ENCODE assay signal across 20 cellular contexts in the genomic region with DNA sequence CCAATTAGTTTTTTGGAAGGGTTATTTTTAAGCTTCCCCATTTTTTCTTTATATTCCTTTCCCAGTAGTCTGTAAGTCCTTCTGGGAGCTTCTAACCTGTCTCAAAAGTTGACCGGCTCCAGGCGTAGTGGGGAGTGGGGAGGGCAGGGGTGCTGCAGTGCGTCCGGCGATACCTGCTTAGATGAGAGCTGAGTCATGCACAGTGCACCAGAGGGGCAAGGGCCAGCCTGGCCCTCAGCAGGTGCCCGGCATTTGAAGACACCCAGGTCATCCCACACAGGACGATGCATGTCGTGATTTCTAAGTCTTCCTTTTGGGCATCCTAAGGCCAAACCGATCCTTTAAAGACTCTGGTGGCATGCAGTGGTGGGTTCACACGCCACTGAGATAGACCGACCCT.
DNase-seq lines count a peak whose midpoint lies in the region; ATAC-seq and TF ChIP-seq lines count a peak whose summit lies in the region.
"Had no signal": no experiment of that assay in that cellular context is flagged by ENCODE, and none has a peak within 500 bp of the region (broad histone marks: within the 10 kb centered on the region; RNA-seq: fewer than 3 reads in every experiment).

No MANE protein-coding gene starts in this region.

- no peaks in the 10 kb centered on the region for H3K36me3 ChIP-seq in H7 (replicated peaks; ENCODE audit: control insufficient read depth, insufficient read depth, low read length)
- H3K36me3 ChIP-seq: BE2C, HAP-1 had no signal

- H3K4me1 Mint-ChIP-seq in chondrocyte (ENCODE audit: low read depth) = no peaks in the 10 kb centered on the region
- H3K4me1 Mint-ChIP-seq: CD4-positive, CD25-positive, alpha-beta regulatory T cell; CD8-positive, alpha-beta memory T cell had no signal

- H3K4me3 Mint-ChIP-seq in chondrocyte (ENCODE audit: unreplicated experiment) = no peak overlapping the region
- H3K4me3 Mint-ChIP-seq: CD4-positive, CD25-positive, alpha-beta regulatory T cell; CD8-positive, alpha-beta memory T cell had no signal

- no peak overlapping the region for H3K4me3 ChIP-seq in H7 (ENCODE audit: insufficient read depth, low read depth, low read length)
- H3K4me3 ChIP-seq: GM12878, HAP-1 had no signal

- DNase-seq in H7 = peak; percentile 28
- peak; percentile 48 for DNase-seq in chondrocyte (ENCODE audit: low spot score)
- peak; percentile 28 for DNase-seq in islet precursor cell
- DNase-seq in posterior vena cava (ENCODE audit: low spot score) = peak; percentile 52
- no peak for DNase-seq in stimulated activated naive CD4-positive, alpha-beta T cell treated with Interleukin-2 at 50 U/mL for 16 hours (lab: John Stamatoyannopoulos, UW)
- no peak for DNase-seq in NCI-H510A (lab: John Stamatoyannopoulos, UW)
- DNase-seq: ACHN; BE2C; C1 segment of cervical spinal cord; CD4-positive, CD25-positive, alpha-beta regulatory T cell; CD8-positive, alpha-beta memory T cell; COR-L47; DMS 273 treated with DMSO at 0.1 percent for 48 hours; DMS53; DND-41; EL; GOT3 had no signal

- TF ChIP-seq CTCF in chondrocyte (IDR thresholded peaks at IDR 0.05) = no peak

- peaks cover 2% of the 10 kb centered on the region for H3K27me3 Mint-ChIP-seq in chondrocyte (ENCODE audit: low read depth)
- H3K27me3 Mint-ChIP-seq: CD4-positive, CD25-positive, alpha-beta regulatory T cell; CD8-positive, alpha-beta memory T cell had no signal

- ATAC-seq in HG03280 (IDR thresholded peaks at IDR 0.05; ENCODE audit: unreplicated experiment) = no peak
- ATAC-seq: GM12878 had no signal

- H3K27ac Mint-ChIP-seq in chondrocyte (ENCODE audit: unreplicated experiment) = no peak overlapping the region
- H3K27ac Mint-ChIP-seq: CD8-positive, alpha-beta memory T cell had no signal

- intact Hi-C loops in posterior vena cava (cut with DNase I) = no loop called here

- H3K9me3 Mint-ChIP-seq in chondrocyte (ENCODE audit: low read depth) = peaks cover 6% of the 10 kb centered on the region
- H3K9me3 Mint-ChIP-seq: CD8-positive, alpha-beta memory T cell had no signal

- no peaks in the 10 kb centered on the region for H3K36me3 Mint-ChIP-seq in chondrocyte (ENCODE audit: low read depth)
- H3K36me3 Mint-ChIP-seq: CD4-positive, CD25-positive, alpha-beta regulatory T cell; CD8-positive, alpha-beta memory T cell had no signal

- no peaks in the 10 kb centered on the region for H3K27me3 ChIP-seq in H7 (ENCODE audit: control insufficient read depth, insufficient read depth, low read length)
- H3K27me3 ChIP-seq: BE2C had no signal

Comparison
In these comparisons a context has a peak if more than half of its experiments do, and no peak if none do; other contexts are left out.
1. DNase-seq: peak in H7 (single experiment), chondrocyte (single experiment), islet precursor cell (single experiment) and posterior vena cava (single experiment); none in stimulated activated naive CD4-positive, alpha-beta T cell treated with Interleukin-2 at 50 U/mL for 16 hours (single experiment) and NCI-H510A (single experiment).